1 cellular context compared by ENCODE assay signal in the genomic region with DNA sequence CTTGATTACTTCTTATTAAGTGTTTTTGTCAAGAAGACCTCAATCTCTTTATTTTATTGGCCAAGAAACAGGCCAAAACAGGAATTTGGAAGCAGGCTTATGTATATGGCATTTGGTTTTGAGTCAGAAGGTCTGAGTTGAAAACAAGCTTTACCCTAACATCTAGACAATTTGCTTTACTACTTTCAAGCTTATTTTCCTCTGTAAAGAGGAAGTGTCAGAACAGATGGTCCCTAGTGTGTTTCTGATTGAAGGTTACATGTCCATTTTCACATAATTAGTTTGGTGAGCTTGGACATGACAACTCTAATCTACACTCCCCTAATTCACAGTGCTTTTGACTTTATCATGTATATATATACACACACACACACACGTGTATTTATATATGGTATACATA.
A peak's percentile ranks its signal among the peaks of the same experiment; 100 is the strongest.
TF ChIP-seq lines count a peak whose summit lies in the region.

No MANE protein-coding gene starts in this region.

TF ChIP-seq in K562, 482 proteins besides CTCF, POLR2A, EP300 and RAD21:
- TF ChIP-seq SPI1 (IDR thresholded peaks at IDR 0.05; ENCODE audit: borderline replicate concordance, low read depth, low read length) = peak; percentile 67
- TF ChIP-seq ZNF347 (CRISPR knock-in tag; IDR thresholded peaks at IDR 0.05; ENCODE audit: low read depth) = no peak
- TF ChIP-seq, protein P1, sequence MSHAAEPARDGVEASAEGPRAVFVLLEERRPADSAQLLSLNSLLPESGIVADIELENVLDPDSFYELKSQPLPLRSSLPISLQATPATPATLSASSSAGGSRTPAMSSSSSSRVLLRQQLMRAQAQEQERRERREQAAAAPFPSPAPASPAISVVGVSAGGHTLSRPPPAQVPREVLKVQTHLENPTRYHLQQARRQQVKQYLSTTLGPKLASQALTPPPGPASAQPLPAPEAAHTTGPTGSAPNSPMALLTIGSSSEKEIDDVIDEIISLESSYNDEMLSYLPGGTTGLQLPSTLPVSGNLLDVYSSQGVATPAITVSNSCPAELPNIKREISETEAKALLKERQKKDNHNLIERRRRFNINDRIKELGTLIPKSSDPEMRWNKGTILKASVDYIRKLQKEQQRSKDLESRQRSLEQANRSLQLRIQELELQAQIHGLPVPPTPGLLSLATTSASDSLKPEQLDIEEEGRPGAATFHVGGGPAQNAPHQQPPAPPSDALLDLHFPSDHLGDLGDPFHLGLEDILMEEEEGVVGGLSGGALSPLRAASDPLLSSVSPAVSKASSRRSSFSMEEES (CRISPR knock-in tag; IDR thresholded peaks at IDR 0.05) = no peak
TF ChIP-seq in K562: peak in this region for 1.
